ENCODE assay signal across 8 cellular contexts in genomic region chr3:153595186-153595815, GRCh38.
DNase-seq lines count a peak whose midpoint lies in the region; TF ChIP-seq lines count a peak whose summit lies in the region.

No MANE protein-coding gene starts in this region.

- H3K4me2 ChIP-seq in fibroblast of lung (ENCODE audit: extremely low read depth, insufficient read depth, low read length): no peak overlapping the region

- no peaks in the 10 kb centered on the region for H3K36me3 Mint-ChIP-seq in Caco-2 (ENCODE audit: insufficient read depth, unreplicated experiment)

- H3K4me3 Mint-ChIP-seq in Caco-2 (ENCODE audit: unreplicated experiment): no peak overlapping the region

- intact Hi-C loops in Caco-2 (cut with micrococcal nuclease; ENCODE audit: unreplicated experiment): loop anchor here (1.0 to 10.0 kb wide), 8 partner anchors 80 to 569 kb away; no protein-coding TSS in a partner anchor

- no TSS peak for BruUV-seq in Caco-2 (replicated peaks; lab: Mats Ljungman, UMichigan)

- H3K27me3 ChIP-seq in Caco-2 (replicated peaks; ENCODE audit: control insufficient read depth, insufficient read depth, low read length): no peaks in the 10 kb centered on the region
- H3K27me3 ChIP-seq in Peyer's patch: no peaks in the 10 kb centered on the region
- H3K27me3 ChIP-seq in fibroblast of lung (ENCODE audit: control insufficient read depth, insufficient read depth, low read length): no peaks in the 10 kb centered on the region

- no peak overlapping the region for H3K9ac ChIP-seq in fibroblast of lung (ENCODE audit: insufficient read depth, low read length)

- H3K79me2 ChIP-seq in fibroblast of lung (ENCODE audit: control insufficient read depth, insufficient read depth, low read length): no peaks in the 10 kb centered on the region

- no peak overlapping the region for H3K27ac Mint-ChIP-seq in Caco-2 (ENCODE audit: unreplicated experiment)

- CTCF ChIA-PET in Caco-2 (lab: Charles Lee): interaction anchor here (1.8 kb wide), 1 partner anchor 552 kb away, joined by 7 read pairs; no protein-coding TSS in a partner anchor

- no peaks in the 10 kb centered on the region for H4K20me1 ChIP-seq in fibroblast of lung (ENCODE audit: control insufficient read depth, extremely low read depth, insufficient read depth, low read length)

- H3K27ac ChIP-seq in Peyer's patch: no peak overlapping the region
- no peak overlapping the region for H3K27ac ChIP-seq in fibroblast of lung (ENCODE audit: insufficient read depth, low read length)

- TF ChIP-seq CTCF in Caco-2 (IDR thresholded peaks at IDR 0.05; ENCODE audit: insufficient read depth in 1 of 2, low read depth in 1 of 2, low read length in 1 of 2, severe bottlenecking in 1 of 2, unreplicated experiment in 1 of 2): peak; percentile 55 to 69
- TF ChIP-seq CTCF in Peyer's patch (IDR thresholded peaks at IDR 0.05): peak in 4 of 6 experiments; percentile 28 to 49 (median 44)
- TF ChIP-seq CTCF in fibroblast of lung (conservative IDR thresholded peaks at IDR 0.05 in 1 of 2, IDR thresholded peaks at IDR 0.05 in 1 of 2; ENCODE audit: low read depth in 1 of 2, low read length in 2 of 2): peak; percentile 64 to 71
- peak; percentile 83 for TF ChIP-seq CTCF in retinal pigment epithelial cell (conservative IDR thresholded peaks at IDR 0.05; ENCODE audit: low read depth, low read length)

- no peak overlapping the region for H3K4me3 ChIP-seq in Caco-2 (ENCODE audit: low read depth, low read length)
- no peak overlapping the region for H3K4me3 ChIP-seq in Peyer's patch
- H3K4me3 ChIP-seq in fibroblast of lung (replicated peaks in 1 of 4; ENCODE audit: control extremely low read depth in 1 of 4, insufficient read depth in 1 of 4, low read depth in 3 of 4, low read length in 4 of 4): no peak overlapping the region
- H3K4me3 ChIP-seq in retinal pigment epithelial cell (ENCODE audit: low read length): no peak overlapping the region

- H3K36me3 ChIP-seq in Caco-2 (ENCODE audit: control insufficient read depth, insufficient read depth, low read length): no peaks in the 10 kb centered on the region
- H3K36me3 ChIP-seq in Peyer's patch: no peaks in the 10 kb centered on the region
- H3K36me3 ChIP-seq in fibroblast of lung (ENCODE audit: control insufficient read depth, insufficient read depth, low read length): no peaks in the 10 kb centered on the region

- no peak for TF ChIP-seq POLR2A in Peyer's patch (IDR thresholded peaks at IDR 0.05)

- H3K9me3 Mint-ChIP-seq in Caco-2 (ENCODE audit: unreplicated experiment): no peaks in the 10 kb centered on the region

- POLR2A ChIA-PET in Caco-2 (lab: Charles Lee): no interaction called here

- H3K27me3 Mint-ChIP-seq in Caco-2 (ENCODE audit: insufficient read depth, unreplicated experiment): no peaks in the 10 kb centered on the region

- no peaks in the 10 kb centered on the region for H3K4me1 Mint-ChIP-seq in Caco-2 (ENCODE audit: low read depth, unreplicated experiment)

- 0 out of 2 replicates have a peak, but pooled peaks cover 6% of the 10 kb centered on the region for H3K4me1 ChIP-seq in Caco-2
- no peaks in the 10 kb centered on the region for H3K4me1 ChIP-seq in Peyer's patch
- no peaks in the 10 kb centered on the region for H3K4me1 ChIP-seq in fibroblast of lung (ENCODE audit: control insufficient read depth, extremely low read depth, insufficient read depth, low read length)

- H3K9me3 ChIP-seq in Caco-2 (no peaks in the 10 kb centered on the region), Peyer's patch (no peaks in the 10 kb centered on the region), fibroblast of lung (ENCODE audit: control insufficient read depth, insufficient read depth, low read depth, low read length) (no peaks in the 10 kb centered on the region)

- H2AFZ ChIP-seq in fibroblast of lung (ENCODE audit: low read length): no peak overlapping the region

- DNase-seq in Caco-2: peak in 1 of 2 experiments; percentile 33
- peak; percentile 22 for DNase-seq in HCEC 1CT
- DNase-seq in Peyer's patch: no peak
- DNase-seq in fibroblast of lung (ENCODE audit: low read depth in 2 of 2): peak; percentile 34 to 65
- DNase-seq in retinal pigment epithelial cell (ENCODE audit: low read depth): no peak
- DNase-seq in stimulated activated CD4-positive, alpha-beta T cell treated with anti-CD3 and anti-CD28 coated beads, Interleukin-4, amount 100 ng/mL, for 4 hours: no peak
- DNase-seq in NCI-H2107 treated with DMSO at 0.1 percent for 48 hours (lab: John Stamatoyannopoulos, UW; ENCODE audit: unreplicated experiment): no peak
- no peak for DNase-seq in NCI-H2107 (lab: John Stamatoyannopoulos, UW)

Comparison
In these comparisons a context has a peak if more than half of its experiments do, and no peak if none do; other contexts are left out.
1. DNase-seq: peak in HCEC 1CT (single experiment) and fibroblast of lung (2 of 2); none in Peyer's patch (0 of 3), retinal pigment epithelial cell (single experiment), stimulated activated CD4-positive, alpha-beta T cell treated with anti-CD3 and anti-CD28 coated beads, Interleukin-4, amount 100 ng/mL, for 4 hours (0 of 2), NCI-H2107 treated with DMSO at 0.1 percent for 48 hours (single experiment) and NCI-H2107 (single experiment).
2. Peak in every context shown above with its lines, with median percentiles within 50 percentile points of each other: CTCF ChIP-seq.